Comparison of ENCODE assay signal across 1 cellular context in the genomic region with DNA sequence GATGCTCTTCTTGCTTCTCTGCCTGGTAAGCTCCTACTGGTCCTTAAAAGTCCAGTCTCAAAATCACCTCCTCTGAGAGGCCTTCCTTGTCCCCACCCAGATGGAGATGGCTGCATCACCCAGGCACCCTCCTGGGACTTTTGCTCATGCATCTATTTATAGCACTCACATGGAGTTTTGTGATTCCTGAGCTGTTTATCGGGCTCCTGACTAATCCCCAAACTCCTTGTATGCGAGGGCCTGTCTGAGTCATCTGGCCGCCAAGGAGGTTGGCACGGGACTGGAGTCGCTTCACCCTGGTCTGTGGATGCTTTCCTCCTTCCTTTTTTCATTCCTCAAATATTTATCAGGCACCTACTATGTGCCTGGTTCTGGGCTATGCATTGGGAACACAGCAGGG.
TF ChIP-seq lines count a peak whose summit lies in the region.

No MANE protein-coding gene starts in this region.

TF ChIP-seq in A549, 52 proteins besides CTCF, POLR2A, EP300 and RAD21 (continued from another document):
- no peak for TF ChIP-seq REST (IDR thresholded peaks at IDR 0.05)
- TF ChIP-seq FOSB (CRISPR knock-in tag; IDR thresholded peaks at IDR 0.05), result no peak
- no peak for TF ChIP-seq NR3C1 (IDR thresholded peaks at IDR 0.05)
- no peak for TF ChIP-seq EHMT2 (IDR thresholded peaks at IDR 0.05; ENCODE audit: low read depth)
- TF ChIP-seq KDM1A (IDR thresholded peaks at IDR 0.05; ENCODE audit: low read depth), result no peak
- TF ChIP-seq RFX5 (IDR thresholded peaks at IDR 0.05), result peak; percentile 18; the same call in 1 of the 2 replicates
- TF ChIP-seq, protein P1, sequence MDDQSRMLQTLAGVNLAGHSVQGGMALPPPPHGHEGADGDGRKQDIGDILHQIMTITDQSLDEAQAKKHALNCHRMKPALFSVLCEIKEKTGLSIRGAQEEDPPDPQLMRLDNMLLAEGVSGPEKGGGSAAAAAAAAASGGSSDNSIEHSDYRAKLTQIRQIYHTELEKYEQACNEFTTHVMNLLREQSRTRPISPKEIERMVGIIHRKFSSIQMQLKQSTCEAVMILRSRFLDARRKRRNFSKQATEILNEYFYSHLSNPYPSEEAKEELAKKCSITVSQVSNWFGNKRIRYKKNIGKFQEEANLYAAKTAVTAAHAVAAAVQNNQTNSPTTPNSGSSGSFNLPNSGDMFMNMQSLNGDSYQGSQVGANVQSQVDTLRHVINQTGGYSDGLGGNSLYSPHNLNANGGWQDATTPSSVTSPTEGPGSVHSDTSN (IDR thresholded peaks at IDR 0.05), result peak; percentile 55; the same call in 1 of the 2 replicates
- no peak for TF ChIP-seq SREBF2 (IDR thresholded peaks at IDR 0.05)
- TF ChIP-seq RCOR1 (IDR thresholded peaks at IDR 0.05; ENCODE audit: low read depth, low read length), result no peak
- TF ChIP-seq KDM5A (IDR thresholded peaks at IDR 0.05), result no peak
- TF ChIP-seq, protein P2, sequence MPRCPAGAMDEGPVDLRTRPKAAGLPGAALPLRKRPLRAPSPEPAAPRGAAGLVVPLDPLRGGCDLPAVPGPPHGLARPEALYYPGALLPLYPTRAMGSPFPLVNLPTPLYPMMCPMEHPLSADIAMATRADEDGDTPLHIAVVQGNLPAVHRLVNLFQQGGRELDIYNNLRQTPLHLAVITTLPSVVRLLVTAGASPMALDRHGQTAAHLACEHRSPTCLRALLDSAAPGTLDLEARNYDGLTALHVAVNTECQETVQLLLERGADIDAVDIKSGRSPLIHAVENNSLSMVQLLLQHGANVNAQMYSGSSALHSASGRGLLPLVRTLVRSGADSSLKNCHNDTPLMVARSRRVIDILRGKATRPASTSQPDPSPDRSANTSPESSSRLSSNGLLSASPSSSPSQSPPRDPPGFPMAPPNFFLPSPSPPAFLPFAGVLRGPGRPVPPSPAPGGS (IDR thresholded peaks at IDR 0.05), result no peak
- TF ChIP-seq BHLHE40 (IDR thresholded peaks at IDR 0.05; ENCODE audit: low read depth, low read length), result peak; percentile 94
- no peak for TF ChIP-seq NPAS2 (CRISPR knock-in tag; IDR thresholded peaks at IDR 0.05; ENCODE audit: borderline replicate concordance)
- no peak for TF ChIP-seq CEBPB (IDR thresholded peaks at IDR 0.05)
- no peak for TF ChIP-seq HES2 (IDR thresholded peaks at IDR 0.05)
- no peak for TF ChIP-seq MAZ (IDR thresholded peaks at IDR 0.05; ENCODE audit: borderline replicate concordance, low read depth, low read length)
- no peak for TF ChIP-seq FOXS1 (CRISPR knock-in tag; IDR thresholded peaks at IDR 0.05)
- no peak for TF ChIP-seq HOXB5 (CRISPR knock-in tag; IDR thresholded peaks at IDR 0.05)
- TF ChIP-seq HEYL (CRISPR knock-in tag; IDR thresholded peaks at IDR 0.05), result no peak
- no peak for TF ChIP-seq ESRRA (IDR thresholded peaks at IDR 0.05; ENCODE audit: borderline replicate concordance, low read length)
- no peak for TF ChIP-seq CHD2 (IDR thresholded peaks at IDR 0.05; ENCODE audit: low read length, partially characterized antibody)
- peak; percentile 89 for TF ChIP-seq FOSL2 (IDR thresholded peaks at IDR 0.05)
- peak; percentile 95 for TF ChIP-seq FOSL2 (CRISPR knock-in tag; IDR thresholded peaks at IDR 0.05)
- TF ChIP-seq PHF8 (IDR thresholded peaks at IDR 0.05; ENCODE audit: borderline replicate concordance, low read depth), result no peak
- TF ChIP-seq CBX8 (IDR thresholded peaks at IDR 0.05), result no peak
- no peak for TF ChIP-seq ZC3H11A (IDR thresholded peaks at IDR 0.05)
- TF ChIP-seq JUNB (IDR thresholded peaks at IDR 0.05), result peak; percentile 92
- TF ChIP-seq, protein P3, sequence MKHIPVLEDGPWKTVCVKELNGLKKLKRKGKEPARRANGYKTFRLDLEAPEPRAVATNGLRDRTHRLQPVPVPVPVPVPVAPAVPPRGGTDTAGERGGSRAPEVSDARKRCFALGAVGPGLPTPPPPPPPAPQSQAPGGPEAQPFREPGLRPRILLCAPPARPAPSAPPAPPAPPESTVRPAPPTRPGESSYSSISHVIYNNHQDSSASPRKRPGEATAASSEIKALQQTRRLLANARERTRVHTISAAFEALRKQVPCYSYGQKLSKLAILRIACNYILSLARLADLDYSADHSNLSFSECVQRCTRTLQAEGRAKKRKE (CRISPR knock-in tag; IDR thresholded peaks at IDR 0.05; ENCODE audit: low read depth), result no peak
- TF ChIP-seq TP53 (CRISPR knock-in tag; IDR thresholded peaks at IDR 0.05), result no peak
- TF ChIP-seq MYC (IDR thresholded peaks at IDR 0.05; ENCODE audit: borderline replicate concordance, low read length), result no peak
- no peak for TF ChIP-seq NFE2L2 (conservative IDR thresholded peaks at IDR 0.05; ENCODE audit: low read length)
- TF ChIP-seq, protein P4, sequence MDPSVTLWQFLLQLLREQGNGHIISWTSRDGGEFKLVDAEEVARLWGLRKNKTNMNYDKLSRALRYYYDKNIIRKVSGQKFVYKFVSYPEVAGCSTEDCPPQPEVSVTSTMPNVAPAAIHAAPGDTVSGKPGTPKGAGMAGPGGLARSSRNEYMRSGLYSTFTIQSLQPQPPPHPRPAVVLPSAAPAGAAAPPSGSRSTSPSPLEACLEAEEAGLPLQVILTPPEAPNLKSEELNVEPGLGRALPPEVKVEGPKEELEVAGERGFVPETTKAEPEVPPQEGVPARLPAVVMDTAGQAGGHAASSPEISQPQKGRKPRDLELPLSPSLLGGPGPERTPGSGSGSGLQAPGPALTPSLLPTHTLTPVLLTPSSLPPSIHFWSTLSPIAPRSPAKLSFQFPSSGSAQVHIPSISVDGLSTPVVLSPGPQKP (IDR thresholded peaks at IDR 0.05; ENCODE audit: low read depth, low read length), result no peak
- TF ChIP-seq HOXB13 (CRISPR knock-in tag; IDR thresholded peaks at IDR 0.05; ENCODE audit: low read depth), result no peak
- TF ChIP-seq RNF2 (IDR thresholded peaks at IDR 0.05; ENCODE audit: borderline replicate concordance, low read depth), result no peak
- no peak for TF ChIP-seq ZSCAN20 (CRISPR knock-in tag; IDR thresholded peaks at IDR 0.05)
- no peak for TF ChIP-seq TFCP2L1 (CRISPR knock-in tag; IDR thresholded peaks at IDR 0.05)
- TF ChIP-seq ZFP36 (IDR thresholded peaks at IDR 0.05; ENCODE audit: borderline replicate concordance, partially characterized antibody), result peak; percentile 94
- no peak for TF ChIP-seq CHD4 (IDR thresholded peaks at IDR 0.05; ENCODE audit: borderline replicate concordance)
- TF ChIP-seq JUN (IDR thresholded peaks at IDR 0.05), result peak in 1 of 2 experiments; percentile 54; a peak in 2 of 5 replicates
- TF ChIP-seq HDAC2 (IDR thresholded peaks at IDR 0.05), result no peak
- TF ChIP-seq CBX2 (IDR thresholded peaks at IDR 0.05; ENCODE audit: borderline replicate concordance, low read depth), result no peak
- TF ChIP-seq ZNF302 (CRISPR knock-in tag; IDR thresholded peaks at IDR 0.05), result no peak
- TF ChIP-seq USF2 (IDR thresholded peaks at IDR 0.05), result no peak
- TF ChIP-seq SMC3 (IDR thresholded peaks at IDR 0.05), result no peak
- TF ChIP-seq, protein P5, sequence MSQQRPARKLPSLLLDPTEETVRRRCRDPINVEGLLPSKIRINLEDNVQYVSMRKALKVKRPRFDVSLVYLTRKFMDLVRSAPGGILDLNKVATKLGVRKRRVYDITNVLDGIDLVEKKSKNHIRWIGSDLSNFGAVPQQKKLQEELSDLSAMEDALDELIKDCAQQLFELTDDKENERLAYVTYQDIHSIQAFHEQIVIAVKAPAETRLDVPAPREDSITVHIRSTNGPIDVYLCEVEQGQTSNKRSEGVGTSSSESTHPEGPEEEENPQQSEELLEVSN (IDR thresholded peaks at IDR 0.05; ENCODE audit: borderline replicate concordance, low read depth), result no peak
